Comparison of ENCODE assay signal across 12 cellular contexts in genomic region chr9:111728617-111729366, GRCh38.
DNase-seq lines count a peak whose midpoint lies in the region; ATAC-seq, FAIRE-seq and TF ChIP-seq lines count a peak whose summit lies in the region.
"Had no signal": no experiment of that assay in that cellular context is flagged by ENCODE, and none has a peak within 500 bp of the region (broad histone marks: within the 10 kb centered on the region; RNA-seq: fewer than 3 reads in every experiment).

No MANE protein-coding gene starts in this region.

- POLR2A ChIA-PET in PC-3 (lab: Charles Lee; ENCODE audit: unreplicated experiment) = no interaction called here

- H3K9me2 ChIP-seq in GM23248 (ENCODE audit: insufficient read depth) (no peaks in the 10 kb centered on the region), PC-3 (replicated peaks; ENCODE audit: low read length) (no peaks in the 10 kb centered on the region)

- TF ChIP-seq CTCF in PC-3 (conservative IDR thresholded peaks at IDR 0.05; ENCODE audit: low read depth, low read length) = no peak

- H3K9ac ChIP-seq in GM23248 (no peak overlapping the region), PC-3 (ENCODE audit: low read length) (peak overlapping the region; percentile 49)

- ATAC-seq in PC-3 (peak; percentile 88), HG03439 (IDR thresholded peaks at IDR 0.05; ENCODE audit: unreplicated experiment) (no peak)

- 47 to 52% methylated on average over 2 of the region's 2 CpGs for WGBS in GM23248 (ENCODE audit: low coverage in 1 of 2, low lambda C conversion rate in 2 of 2, missing lambda C conversion rate in 2 of 2), 2 experiments

- H3K9me3 ChIP-seq in GM23248 (ENCODE audit: low read depth) (no peaks in the 10 kb centered on the region), PC-3 (ENCODE audit: low read length) (no peaks in the 10 kb centered on the region)
- H3K9me3 ChIP-seq: pancreas had no signal

- H3K79me2 ChIP-seq in GM23248 (ENCODE audit: insufficient read depth) = no peaks in the 10 kb centered on the region
- no peaks in the 10 kb centered on the region for H3K79me2 ChIP-seq in PC-3 (ENCODE audit: low read length)

- in situ Hi-C loops in GM23248 (cut with MboI) = no loop called here

- H3K36me3 ChIP-seq in GM23248 (ENCODE audit: low read depth) (0 out of 2 replicates have a peak, but pooled peaks cover 10% of the 10 kb centered on the region), PC-3 (ENCODE audit: low read depth, low read length) (peaks cover 9% of the 10 kb centered on the region; the same call in 1 of the 2 replicates)
- H3K36me3 ChIP-seq: pancreas had no signal

- H3K4me2 ChIP-seq in GM23248 (ENCODE audit: unreplicated experiment) (peak overlapping the region; percentile 67), PC-3 (ENCODE audit: low read length) (peak overlapping the region; percentile 82)

- H3K27me3 ChIP-seq in GM23248 (replicated peaks; ENCODE audit: insufficient read depth) (no peaks in the 10 kb centered on the region), PC-3 (ENCODE audit: low read length) (no peaks in the 10 kb centered on the region)
- H3K27me3 ChIP-seq: pancreas had no signal

- DNase-seq in GM23248 (peak; percentile 75), PC-3 (peak; percentile 93), epithelial cell of prostate (ENCODE audit: low read depth, low spot score) (peak; percentile 87), skeletal muscle cell (ENCODE audit: low read depth) (peak; percentile 77), NCI-H345 treated with DMSO at 0.1 percent for 48 hours (lab: John Stamatoyannopoulos, UW; ENCODE audit: unreplicated experiment) (no peak), GM19239 (ENCODE audit: insufficient read length, low spot score) (no peak)
- DNase-seq: activated CD8-positive, alpha-beta memory T cell treated with anti-CD3 and anti-CD28 coated beads, Interleukin-2, amount 50 U/mL, for 4 hours; cerebellar nuclear complex; GF-D8; NCI-H345; pancreas had no signal

- FAIRE-seq in GM19239 (lab: Jason Lieb, UNC) = no peak
- FAIRE-seq: pancreas had no signal

- H3K27ac ChIP-seq in GM23248 (peak overlapping the region; percentile 22; the same call in 1 of the 2 replicates), PC-3 (ENCODE audit: low read length) (peak overlapping the region; percentile 97), epithelial cell of prostate (peak overlapping the region; percentile 87)
- H3K27ac ChIP-seq: pancreas had no signal

- CTCF ChIA-PET in PC-3 (lab: Charles Lee) = interaction anchor here (0.5 to 1.0 kb wide), 2 partner anchors 131 to 346 kb away, joined by 3 to 5 read pairs; no protein-coding TSS in a partner anchor

- intact Hi-C loops in PC-3 (cut with micrococcal nuclease) = loop anchor here (2.0 kb wide), 1 partner anchor 14 kb away; no protein-coding TSS in a partner anchor

- H4K20me1 ChIP-seq in GM23248 (ENCODE audit: insufficient read depth) (no peaks in the 10 kb centered on the region), PC-3 (ENCODE audit: low read length) (no peaks in the 10 kb centered on the region)

- H3K4me1 ChIP-seq in GM23248 (ENCODE audit: insufficient read depth) = peaks cover 20% of the 10 kb centered on the region
- peaks cover 36% of the 10 kb centered on the region for H3K4me1 ChIP-seq in PC-3 (ENCODE audit: insufficient read depth, low read length)
- H3K4me1 ChIP-seq: pancreas had no signal

- BruUV-seq in PC-3 (replicated peaks; lab: Mats Ljungman, UMichigan) = no TSS peak

- H2AFZ ChIP-seq in GM23248 = no peak overlapping the region
- no peak overlapping the region for H2AFZ ChIP-seq in PC-3 (ENCODE audit: low read length)

- H3F3A ChIP-seq in GM23248 (ENCODE audit: insufficient read depth) = peaks cover 28% of the 10 kb centered on the region
- H3F3A ChIP-seq in PC-3 (ENCODE audit: low read length, unreplicated experiment) = peaks cover 10% of the 10 kb centered on the region

- H3K4me3 ChIP-seq in GM23248 (no peak overlapping the region), PC-3 (ENCODE audit: low read length) (peak overlapping the region; percentile 58), skeletal muscle cell (ENCODE audit: low read depth, low read length) (no peak overlapping the region)
- H3K4me3 ChIP-seq: pancreas had no signal

Comparison
In these comparisons a context has a peak if more than half of its experiments do, and no peak if none do; other contexts are left out.
1. DNase-seq: peak in GM23248 (single experiment), PC-3 (single experiment), epithelial cell of prostate (single experiment) and skeletal muscle cell (single experiment); none in NCI-H345 treated with DMSO at 0.1 percent for 48 hours (single experiment) and GM19239 (single experiment).
2. H3K27ac ChIP-seq: peak in every context shown above with its lines; median percentile 97 in PC-3; 87 in epithelial cell of prostate; 22 in GM23248.